In the genomic region with DNA sequence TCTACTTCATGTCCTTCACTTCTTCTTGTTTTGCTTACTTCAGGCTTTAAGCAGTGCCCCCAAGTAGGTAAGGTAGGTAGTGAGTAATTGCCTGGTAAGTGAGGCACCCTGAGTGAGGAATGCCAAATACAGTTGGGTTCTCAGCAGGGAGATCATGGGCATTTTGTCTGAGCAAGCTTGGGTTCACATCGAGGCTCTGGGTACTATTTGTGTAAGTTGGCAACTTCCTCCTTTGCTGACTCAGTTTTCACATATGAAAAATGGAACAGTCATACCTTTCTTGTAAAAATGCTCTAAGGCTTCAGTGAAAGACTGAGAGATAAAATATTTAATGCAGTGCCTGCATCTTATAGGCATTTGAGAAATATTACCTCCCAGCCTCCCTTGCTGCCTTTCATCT, we compare ENCODE assay signal across 17 cellular contexts.
DNase-seq lines count a peak whose midpoint lies in the region; ATAC-seq and TF ChIP-seq lines count a peak whose summit lies in the region.
"Had no signal": no experiment of that assay in that cellular context is flagged by ENCODE, and none has a peak within 500 bp of the region (broad histone marks: within the 10 kb centered on the region; RNA-seq: fewer than 3 reads in every experiment).

No MANE protein-coding gene starts in this region.

- ATAC-seq in HG03039 (IDR thresholded peaks at IDR 0.05; ENCODE audit: unreplicated experiment) (no peak), GM19324 (IDR thresholded peaks at IDR 0.05; ENCODE audit: low FRiP score, unreplicated experiment) (no peak)
- ATAC-seq: Panc1 had no signal

- H3K4me2 ChIP-seq in smooth muscle cell: peak overlapping the region; percentile 38
- H3K4me2 ChIP-seq: hepatocyte had no signal

- no peaks in the 10 kb centered on the region for H3K9me3 Mint-ChIP-seq in activated naive CD4-positive, alpha-beta T cell treated with anti-CD3 and anti-CD28 coated beads for 36 hours
- H3K9me3 Mint-ChIP-seq in activated naive CD4-positive, alpha-beta T cell treated with anti-CD3 and anti-CD28 coated beads, Interleukin-2, amount 10 ng/mL, durations not matched to agents 7 days and 5 days: no peaks in the 10 kb centered on the region

- peaks cover 14% of the 10 kb centered on the region for H3F3A ChIP-seq in smooth muscle cell (ENCODE audit: low read depth)

- CTCF ChIA-PET in activated naive CD4-positive, alpha-beta T cell treated with anti-CD3 and anti-CD28 coated beads for 36 hours (lab: Charles Lee): interaction anchor here (0.6 to 3.4 kb wide), 16 partner anchors 9 to 186 kb away, joined by 3 to 36 read pairs (median 3); partner anchors contain the start of gene RNF144A
- CTCF ChIA-PET in activated naive CD4-positive, alpha-beta T cell treated with anti-CD3 and anti-CD28 coated beads, Interleukin-2, amount 10 ng/mL, durations not matched to agents 7 days and 5 days (lab: Charles Lee): interaction anchor here (0.8 to 2.1 kb wide), 14 partner anchors 9 to 117 kb away, joined by 3 to 9 read pairs (median 4); no protein-coding TSS in a partner anchor

- H3K9ac ChIP-seq in smooth muscle cell (ENCODE audit: low read depth): no peak overlapping the region

- no peaks in the 10 kb centered on the region for H3K36me3 ChIP-seq in smooth muscle cell (ENCODE audit: low read depth)
- H3K36me3 ChIP-seq: thyroid gland had no signal

- H3K27me3 ChIP-seq in smooth muscle cell (ENCODE audit: low read depth): no peaks in the 10 kb centered on the region
- H3K27me3 ChIP-seq: hepatocyte, thyroid gland had no signal

- H3K79me2 ChIP-seq in smooth muscle cell (ENCODE audit: low read depth): no peaks in the 10 kb centered on the region
- H3K79me2 ChIP-seq: hepatocyte had no signal

- no peaks in the 10 kb centered on the region for H4K20me1 ChIP-seq in smooth muscle cell (ENCODE audit: low read depth)

- peaks cover 10% of the 10 kb centered on the region for H3K36me3 Mint-ChIP-seq in activated naive CD4-positive, alpha-beta T cell treated with anti-CD3 and anti-CD28 coated beads for 36 hours (ENCODE audit: low read depth)
- peaks cover 52% of the 10 kb centered on the region for H3K36me3 Mint-ChIP-seq in activated naive CD4-positive, alpha-beta T cell treated with anti-CD3 and anti-CD28 coated beads, Interleukin-2, amount 10 ng/mL, durations not matched to agents 7 days and 5 days

- no peak overlapping the region for H3K4me3 ChIP-seq in smooth muscle cell
- H3K4me3 ChIP-seq: hepatocyte, thyroid gland had no signal

- intact Hi-C loops in activated naive CD4-positive, alpha-beta T cell treated with anti-CD3 and anti-CD28 coated beads for 36 hours (cut with micrococcal nuclease): loop anchor here (1.0 to 2.0 kb wide), 2 partner anchors 97 to 116 kb away; partner anchors contain the start of gene RNF144A

- H3K27me3 Mint-ChIP-seq in activated naive CD4-positive, alpha-beta T cell treated with anti-CD3 and anti-CD28 coated beads for 36 hours (ENCODE audit: low read depth): no peaks in the 10 kb centered on the region
- H3K27me3 Mint-ChIP-seq in activated naive CD4-positive, alpha-beta T cell treated with anti-CD3 and anti-CD28 coated beads, Interleukin-2, amount 10 ng/mL, durations not matched to agents 7 days and 5 days: no peaks in the 10 kb centered on the region

- H3K4me1 ChIP-seq in smooth muscle cell (ENCODE audit: low read depth): peaks cover 20% of the 10 kb centered on the region

- H2AFZ ChIP-seq in smooth muscle cell (ENCODE audit: low read depth): no peak overlapping the region
- H2AFZ ChIP-seq: hepatocyte had no signal

- H3K27ac ChIP-seq in cingulate gyrus (ENCODE audit: low read depth, low read length) (peak overlapping the region; percentile 69), smooth muscle cell (ENCODE audit: low read depth) (peak overlapping the region; percentile 96)
- H3K27ac ChIP-seq: hepatocyte, thyroid gland had no signal

- no peak for TF ChIP-seq CTCF in smooth muscle cell (IDR thresholded peaks at IDR 0.05; ENCODE audit: borderline replicate concordance, insufficient read depth, poor library complexity, severe bottlenecking)

- H3K4me3 Mint-ChIP-seq in activated naive CD4-positive, alpha-beta T cell treated with anti-CD3 and anti-CD28 coated beads for 36 hours: no peak overlapping the region
- no peak overlapping the region for H3K4me3 Mint-ChIP-seq in activated naive CD4-positive, alpha-beta T cell treated with anti-CD3 and anti-CD28 coated beads, Interleukin-2, amount 10 ng/mL, durations not matched to agents 7 days and 5 days

- WGBS in smooth muscle cell (ENCODE audit: low lambda C conversion rate): 45% methylated on average over 1 of the region's 1 CpG

- peak overlapping the region; percentile 72 for H3K27ac Mint-ChIP-seq in activated naive CD4-positive, alpha-beta T cell treated with anti-CD3 and anti-CD28 coated beads for 36 hours
- H3K27ac Mint-ChIP-seq in activated naive CD4-positive, alpha-beta T cell treated with anti-CD3 and anti-CD28 coated beads, Interleukin-2, amount 10 ng/mL, durations not matched to agents 7 days and 5 days: no peak overlapping the region

- peak; percentile 28 for DNase-seq in activated naive CD4-positive, alpha-beta T cell treated with anti-CD3 and anti-CD28 coated beads for 36 hours
- no peak for DNase-seq in activated naive CD4-positive, alpha-beta T cell treated with anti-CD3 and anti-CD28 coated beads, Interleukin-2, amount 10 ng/mL, durations not matched to agents 7 days and 5 days
- peak; percentile 51 for DNase-seq in M059J (ENCODE audit: low read depth)
- no peak for DNase-seq in smooth muscle cell (lab: John Stamatoyannopoulos, UW; ENCODE audit: unreplicated experiment)
- no peak for DNase-seq in HK-2 (ENCODE audit: unreplicated experiment)
- DNase-seq: activated CD8-positive, alpha-beta memory T cell treated with anti-CD3 and anti-CD28 coated beads, Interleukin-2, amount 50 U/mL, for 4 hours; amniotic stem cell; cortex of kidney; GF-D8; NCI-H187 treated with DMSO at 0.1 percent for 48 hours; NCI-H526 treated with DMSO at 0.1 percent for 48 hours; thyroid gland had no signal

- H3K4me1 Mint-ChIP-seq in activated naive CD4-positive, alpha-beta T cell treated with anti-CD3 and anti-CD28 coated beads for 36 hours (ENCODE audit: low read depth): peaks cover 42% of the 10 kb centered on the region
- H3K4me1 Mint-ChIP-seq in activated naive CD4-positive, alpha-beta T cell treated with anti-CD3 and anti-CD28 coated beads, Interleukin-2, amount 10 ng/mL, durations not matched to agents 7 days and 5 days: peaks cover 14% of the 10 kb centered on the region

- no peaks in the 10 kb centered on the region for H3K9me3 ChIP-seq in smooth muscle cell (replicated peaks; ENCODE audit: low read depth)
- H3K9me3 ChIP-seq: thyroid gland had no signal

Comparison
In these comparisons a context has a peak if more than half of its experiments do, and no peak if none do; other contexts are left out.
1. DNase-seq: peak in activated naive CD4-positive, alpha-beta T cell treated with anti-CD3 and anti-CD28 coated beads for 36 hours (single experiment) and M059J (single experiment); none in activated naive CD4-positive, alpha-beta T cell treated with anti-CD3 and anti-CD28 coated beads, Interleukin-2, amount 10 ng/mL, durations not matched to agents 7 days and 5 days (single experiment), smooth muscle cell (single experiment) and HK-2 (single experiment).